In the genomic region with DNA sequence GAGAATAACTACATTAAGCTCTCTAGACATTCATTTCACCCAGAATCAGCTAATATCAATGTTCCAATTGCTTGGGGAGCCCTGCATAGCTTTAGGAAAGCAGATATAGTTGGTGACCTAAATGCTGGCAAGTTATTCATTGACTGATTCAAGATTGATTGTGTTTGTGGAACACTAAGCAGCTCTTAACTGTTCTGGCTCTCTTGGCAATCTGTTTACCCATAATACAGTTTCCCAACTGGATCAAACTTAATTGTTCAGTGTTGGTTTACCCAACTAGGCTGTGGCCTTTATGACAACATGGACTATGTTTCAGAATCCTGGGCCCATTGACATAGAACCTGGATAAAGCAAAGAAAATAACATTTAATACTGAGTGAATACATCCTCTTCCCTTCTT, we compare ENCODE assay signal across 20 cellular contexts.
"Had no signal": no experiment of that assay in that cellular context is flagged by ENCODE, and none has a peak within 500 bp of the region (broad histone marks: within the 10 kb centered on the region; RNA-seq: fewer than 3 reads in every experiment).

No MANE protein-coding gene starts in this region.

- ATAC-seq: activated CD8-positive, alpha-beta T cell treated with anti-CD3 and anti-CD28 coated beads, Interleukin-2, amount 10 ng/mL, durations not matched to agents 7 days and 5 days; foreskin keratinocyte; heart left ventricle; sciatic nerve had no signal

- H3K27me3 Mint-ChIP-seq: activated naive CD8-positive, alpha-beta T cell had no signal

- H3K27me3 ChIP-seq: brain microvascular endothelial cell, foreskin keratinocyte, heart left ventricle, neutrophil, spleen had no signal

- H3K9me3 ChIP-seq: heart left ventricle, neutrophil, spleen had no signal

- H3K27ac Mint-ChIP-seq: activated CD8-positive, alpha-beta T cell treated with anti-CD3 and anti-CD28 coated beads, Interleukin-2, amount 10 ng/mL, durations not matched to agents 7 days and 5 days; mesothelial cell of epicardium had no signal

- H3K4me1 Mint-ChIP-seq: mesothelial cell of epicardium had no signal

- DNase-seq: activated CD4-positive, alpha-beta T cell treated with anti-CD3 and anti-CD28 coated beads for 4 hours; activated CD8-positive, alpha-beta T cell treated with anti-CD3 and anti-CD28 coated beads, Interleukin-2, amount 10 ng/mL, durations not matched to agents 7 days and 5 days; activated effector memory CD4-positive, alpha-beta T cell treated with Interleukin-2 at 50 U/mL for 16 hours; amygdala; brain microvascular endothelial cell; foreskin keratinocyte; heart left ventricle; left ventricle myocardium superior; spleen; stimulated activated CD4-positive, alpha-beta T cell treated with anti-CD3 and anti-CD28 coated beads, Interleukin-1b, Interleukin-23, amount 100 ng/mL, for 48 hours; stimulated activated naive CD4-positive, alpha-beta T cell; T1000; trophoblast cell; WERI-Rb-1 had no signal

- H3K4me3 Mint-ChIP-seq: activated CD8-positive, alpha-beta T cell treated with anti-CD3 and anti-CD28 coated beads, Interleukin-2, amount 10 ng/mL, durations not matched to agents 7 days and 5 days; activated naive CD8-positive, alpha-beta T cell; mesothelial cell of epicardium had no signal

- FAIRE-seq: endothelial cell of umbilical vein, islet of Langerhans had no signal

- H3K27ac ChIP-seq: brain microvascular endothelial cell, foreskin keratinocyte, heart left ventricle, neutrophil, WERI-Rb-1 had no signal

- H3K4me1 ChIP-seq: foreskin keratinocyte had no signal

- H3K9me3 Mint-ChIP-seq: mesothelial cell of epicardium had no signal

- H3K4me3 ChIP-seq: heart left ventricle, spleen had no signal
